8 cellular contexts compared by ENCODE assay signal in the genomic region with DNA sequence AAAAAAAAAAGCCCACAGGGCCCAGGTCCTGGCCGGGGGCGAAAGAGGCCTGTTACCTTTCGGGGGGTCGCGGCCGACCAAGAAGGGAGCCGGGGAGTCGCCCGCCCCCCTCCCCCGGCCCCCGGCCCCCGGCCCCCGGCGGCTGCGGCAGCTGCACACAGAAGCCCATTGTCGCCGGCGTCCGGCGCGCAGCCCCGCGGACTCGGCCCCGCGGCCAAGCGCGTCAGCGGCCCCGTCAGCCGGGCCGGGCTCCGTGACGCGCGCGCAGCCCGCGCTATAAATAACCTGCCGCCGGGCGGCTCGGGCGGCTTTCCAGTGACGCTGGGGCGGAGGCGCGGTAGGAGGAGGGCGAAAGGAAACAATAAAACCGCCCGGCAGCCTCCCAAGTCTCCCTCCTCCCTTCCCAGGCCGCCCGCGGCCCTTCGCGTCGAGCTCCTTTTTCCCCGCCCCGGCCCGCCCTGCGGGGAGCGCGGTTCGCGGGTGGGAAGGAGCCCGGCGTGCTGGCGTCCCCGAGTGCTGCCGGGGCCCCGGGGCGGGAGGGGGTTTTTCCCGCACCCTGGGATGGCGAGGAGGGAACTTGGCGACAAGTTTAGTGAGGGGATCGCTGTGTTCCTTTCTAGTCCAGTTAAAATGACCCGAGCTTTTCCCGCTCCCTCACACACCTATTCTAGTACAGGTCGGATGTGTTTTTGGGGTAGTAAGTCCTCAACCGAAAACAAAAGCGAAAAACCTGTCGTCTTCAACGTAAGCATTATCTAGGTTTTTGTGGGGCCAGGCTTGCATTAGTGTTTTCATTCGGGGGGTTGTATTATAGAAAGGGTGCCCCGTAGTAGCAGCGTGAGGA. TPM values are rescaled to one million over a fixed set of nuclear protein-coding genes. Genes with fewer than 3 reads are reported as not detected.
A peak's percentile ranks its signal among the peaks of the same experiment; 100 is the strongest.
DNase-seq lines count a peak whose midpoint lies in the region; ATAC-seq and TF ChIP-seq lines count a peak whose summit lies in the region.

No MANE protein-coding gene starts in this region.

- H3K36me3 ChIP-seq in liver (ENCODE audit: control insufficient read depth in 4 of 4, insufficient read depth in 3 of 4, low read depth in 1 of 4, low read length in 3 of 4) = no peaks in the 10 kb centered on the region

- H3K27ac Mint-ChIP-seq in dendritic cell treated with granulocyte-macrophage colony-stimulating factor and Interleukin-4, amounts not matched to agents 40 ng/mL and 50 ng/mL, for 4 days = peak overlapping the region; percentile 100

- H3K36me3 Mint-ChIP-seq in dendritic cell treated with granulocyte-macrophage colony-stimulating factor and Interleukin-4, amounts not matched to agents 40 ng/mL and 50 ng/mL, for 4 days (ENCODE audit: low read depth) = peaks cover 6% of the 10 kb centered on the region

- H3K4me3 ChIP-seq in liver (ENCODE audit: low read depth in 1 of 3, low read length in 3 of 3) = peak overlapping the region; percentile 73 to 98 (median 86)

- 1% methylated on average over 86 of the region's 86 CpGs for WGBS in liver

- H3K9ac ChIP-seq in liver (ENCODE audit: low read depth in 1 of 2, low read length in 2 of 2) = peak overlapping the region; percentile 97 to 99

- no peaks in the 10 kb centered on the region for H3K27me3 Mint-ChIP-seq in dendritic cell treated with granulocyte-macrophage colony-stimulating factor and Interleukin-4, amounts not matched to agents 40 ng/mL and 50 ng/mL, for 4 days

- peaks cover 20% of the 10 kb centered on the region for H3K4me1 Mint-ChIP-seq in dendritic cell treated with granulocyte-macrophage colony-stimulating factor and Interleukin-4, amounts not matched to agents 40 ng/mL and 50 ng/mL, for 4 days (ENCODE audit: low read depth)

- peak overlapping the region; percentile 98 to 100 for H3K27ac ChIP-seq in liver (ENCODE audit: low read depth in 1 of 2, low read length in 2 of 2)

- H3K4me1 ChIP-seq in liver (ENCODE audit: control insufficient read depth in 4 of 4, insufficient read depth in 4 of 4, low read length in 3 of 4) = peaks cover 0 to 14% (median 4%) of the 10 kb centered on the region in 4 donors

- H3K9me3 Mint-ChIP-seq in dendritic cell treated with granulocyte-macrophage colony-stimulating factor and Interleukin-4, amounts not matched to agents 40 ng/mL and 50 ng/mL, for 4 days = no peaks in the 10 kb centered on the region

- intact Hi-C loops in dendritic cell treated with granulocyte-macrophage colony-stimulating factor and Interleukin-4, amounts not matched to agents 40 ng/mL and 50 ng/mL, for 4 days (cut with micrococcal nuclease) = loop anchor here (1.0 to 10.0 kb wide), 4 partner anchors 8 to 648 kb away; no protein-coding TSS in a partner anchor

- DNase-seq in AML-193 (lab: John Stamatoyannopoulos, UW) (peak; percentile 76 to 79), NCI-H510A (lab: John Stamatoyannopoulos, UW) (peak; percentile 74)
- DNase-seq in activated CD4-positive, alpha-beta T cell treated with anti-CD3 and anti-CD28 coated beads, Interleukin-2, amount 50 U/mL, for 1 hour = peak; percentile 90
- DNase-seq in stimulated activated CD4-positive, alpha-beta T cell treated with anti-CD3 and anti-CD28 coated beads, Interleukin-2, amount 100 ng/mL, for 48 hours = peak; percentile 76 to 82

- H3K9me3 ChIP-seq in liver (ENCODE audit: control insufficient read depth in 4 of 4, low read length in 3 of 4) = no peaks in the 10 kb centered on the region

- no peaks in the 10 kb centered on the region for H3K27me3 ChIP-seq in liver (ENCODE audit: control insufficient read depth in 4 of 4, insufficient read depth in 4 of 4, low read length in 3 of 4)

- no peak for TF ChIP-seq CTCF in liver (IDR thresholded peaks at IDR 0.05; ENCODE audit: low read depth, low read length, missing input control)

- TF ChIP-seq RAD21 in liver (IDR thresholded peaks at IDR 0.05) = no peak

- peak; percentile 64 for ATAC-seq in HG03354 (IDR thresholded peaks at IDR 0.05; ENCODE audit: poor library complexity, severe bottlenecking, unreplicated experiment)

- peak; percentile 74 for TF ChIP-seq POLR2A in GM19099 (IDR thresholded peaks at IDR 0.05; ENCODE audit: extremely low read depth, insufficient read length, low read depth)

- H3K4me3 Mint-ChIP-seq in dendritic cell treated with granulocyte-macrophage colony-stimulating factor and Interleukin-4, amounts not matched to agents 40 ng/mL and 50 ng/mL, for 4 days = peak overlapping the region; percentile 96

TF ChIP-seq in liver, 16 proteins besides CTCF, POLR2A, EP300 and RAD21:
- TF ChIP-seq, protein P1, sequence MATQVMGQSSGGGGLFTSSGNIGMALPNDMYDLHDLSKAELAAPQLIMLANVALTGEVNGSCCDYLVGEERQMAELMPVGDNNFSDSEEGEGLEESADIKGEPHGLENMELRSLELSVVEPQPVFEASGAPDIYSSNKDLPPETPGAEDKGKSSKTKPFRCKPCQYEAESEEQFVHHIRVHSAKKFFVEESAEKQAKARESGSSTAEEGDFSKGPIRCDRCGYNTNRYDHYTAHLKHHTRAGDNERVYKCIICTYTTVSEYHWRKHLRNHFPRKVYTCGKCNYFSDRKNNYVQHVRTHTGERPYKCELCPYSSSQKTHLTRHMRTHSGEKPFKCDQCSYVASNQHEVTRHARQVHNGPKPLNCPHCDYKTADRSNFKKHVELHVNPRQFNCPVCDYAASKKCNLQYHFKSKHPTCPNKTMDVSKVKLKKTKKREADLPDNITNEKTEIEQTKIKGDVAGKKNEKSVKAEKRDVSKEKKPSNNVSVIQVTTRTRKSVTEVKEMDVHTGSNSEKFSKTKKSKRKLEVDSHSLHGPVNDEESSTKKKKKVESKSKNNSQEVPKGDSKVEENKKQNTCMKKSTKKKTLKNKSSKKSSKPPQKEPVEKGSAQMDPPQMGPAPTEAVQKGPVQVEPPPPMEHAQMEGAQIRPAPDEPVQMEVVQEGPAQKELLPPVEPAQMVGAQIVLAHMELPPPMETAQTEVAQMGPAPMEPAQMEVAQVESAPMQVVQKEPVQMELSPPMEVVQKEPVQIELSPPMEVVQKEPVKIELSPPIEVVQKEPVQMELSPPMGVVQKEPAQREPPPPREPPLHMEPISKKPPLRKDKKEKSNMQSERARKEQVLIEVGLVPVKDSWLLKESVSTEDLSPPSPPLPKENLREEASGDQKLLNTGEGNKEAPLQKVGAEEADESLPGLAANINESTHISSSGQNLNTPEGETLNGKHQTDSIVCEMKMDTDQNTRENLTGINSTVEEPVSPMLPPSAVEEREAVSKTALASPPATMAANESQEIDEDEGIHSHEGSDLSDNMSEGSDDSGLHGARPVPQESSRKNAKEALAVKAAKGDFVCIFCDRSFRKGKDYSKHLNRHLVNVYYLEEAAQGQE (IDR thresholded peaks at IDR 0.05) = peak; percentile 30
- TF ChIP-seq YY1 (IDR thresholded peaks at IDR 0.05) (peak; percentile 21), SP1 (IDR thresholded peaks at IDR 0.05) (no peak), FOXA2 (IDR thresholded peaks at IDR 0.05) (no peak), GABPA (IDR thresholded peaks at IDR 0.05 in 1 of 2, conservative IDR thresholded peaks at IDR 0.05 in 1 of 2) (no peak)
TF ChIP-seq in liver: peak in this region for 2.

RNA-seq across cellular contexts. Expression of a gene that starts 10.0 kb away (rescaled TPM):
- total RNA-seq in liver = under 1 TPM; 0.08 to 0.23 TPM
- polyA plus RNA-seq in liver = under 1 TPM; 0.27 to 0.96 TPM

Comparison
In these comparisons a context has a peak if more than half of its experiments do, and no peak if none do; other contexts are left out.
1. Peak in every context shown above with its lines: DNase-seq, ATAC-seq, H3K4me3 ChIP-seq and H3K27ac ChIP-seq.